In genomic region chr1:37036667-37037053, GRCh38 we compare ENCODE assay signal across 25 cellular contexts. TPM values are rescaled to one million over a fixed set of nuclear protein-coding genes. Genes with fewer than 3 reads are reported as not detected.
DNase-seq lines count a peak whose midpoint lies in the region; ATAC-seq, FAIRE-seq and TF ChIP-seq lines count a peak whose summit lies in the region.
"Had no signal": no experiment of that assay in that cellular context is flagged by ENCODE, and none has a peak within 500 bp of the region (broad histone marks: within the 10 kb centered on the region; RNA-seq: fewer than 3 reads in every experiment).

No MANE protein-coding gene starts in this region.

- peaks cover 64% of the 10 kb centered on the region for H3K4me1 Mint-ChIP-seq in neural progenitor cell

- H3K9ac ChIP-seq in H1 (replicated peaks in 1 of 4; ENCODE audit: extremely low read depth in 1 of 4, low read depth in 3 of 4, low read length in 3 of 4) = no peak overlapping the region
- no peak overlapping the region for H3K9ac ChIP-seq in neural progenitor cell

- H3K9me3 ChIP-seq in H1 (ENCODE audit: insufficient read depth in 2 of 2, low read depth in 1 of 2, low read length in 1 of 2) (no peaks in the 10 kb centered on the region; a peak in 1 of 4 replicates), neural progenitor cell (ENCODE audit: low read depth) (no peaks in the 10 kb centered on the region), spleen (no peaks in the 10 kb centered on the region)
- H3K9me3 ChIP-seq: ovary, vagina had no signal

- peaks cover 46% of the 10 kb centered on the region for H3F3A ChIP-seq in neural progenitor cell (ENCODE audit: low read depth)

- peak overlapping the region; percentile 86 for H3K18ac ChIP-seq in H1 (ENCODE audit: extremely low read depth, low read length)

- H2BK120ac ChIP-seq in H1 (replicated peaks; ENCODE audit: low read depth, low read length) = peak overlapping the region; percentile 31

- peak overlapping the region; percentile 93; the same call in 1 of the 2 replicates for H2BK12ac ChIP-seq in H1 (ENCODE audit: low read depth, low read length)

- peak overlapping the region; percentile 88; the same call in 1 of the 2 replicates for H2BK20ac ChIP-seq in H1 (ENCODE audit: low read length)

- no peak overlapping the region for H3K27ac Mint-ChIP-seq in neural progenitor cell

- H4K20me1 ChIP-seq in H1 (replicated peaks in 1 of 2; ENCODE audit: control insufficient read depth in 1 of 2, insufficient read depth in 2 of 2, low read length in 2 of 2) (peaks cover 2 to 4% of the 10 kb centered on the region in 2 experiments), neural progenitor cell (ENCODE audit: low read depth) (peaks cover 35% of the 10 kb centered on the region)

- 10% methylated on average over 13 of the region's 13 CpGs; no CpG with 5 or more reads in 1 of the 2 experiments for WGBS in H1 (ENCODE audit: extremely low coverage in 1 of 2, insufficient coverage in 1 of 2, insufficient read length in 1 of 2, insufficient replicate concordance in 2 of 2, low coverage in 1 of 2, low lambda C conversion rate in 2 of 2, missing lambda C conversion rate in 1 of 2), 2 experiments
- 12 to 23% (median 14%) methylated on average over 13 of the region's 13 CpGs for WGBS in spleen, 5 donors

- no peaks in the 10 kb centered on the region; a peak in 1 of 8 replicates for H3K36me3 ChIP-seq in H1 (ENCODE audit: control insufficient read depth in 2 of 4, insufficient read depth in 4 of 4, low read length in 3 of 4)
- H3K36me3 ChIP-seq in neural progenitor cell = no peaks in the 10 kb centered on the region
- no peaks in the 10 kb centered on the region for H3K36me3 ChIP-seq in spleen
- H3K36me3 ChIP-seq: cardiac muscle cell, ovary, vagina had no signal

- H4K91ac ChIP-seq in H1 (replicated peaks; ENCODE audit: insufficient read length, low read length) = peak overlapping the region; percentile 50

- peak overlapping the region; percentile 91; the same call in 1 of the 2 replicates for H2BK5ac ChIP-seq in H1 (ENCODE audit: low read depth, low read length)

- FAIRE-seq in H1 (lab: Jason Lieb, UNC) = no peak
- FAIRE-seq: A204.1, GM12878 had no signal

- no peak for TF ChIP-seq RAD21 in H1 (IDR thresholded peaks at IDR 0.05 in 1 of 2, conservative IDR thresholded peaks at IDR 0.05 in 1 of 2; ENCODE audit: low read depth in 2 of 2, low read length in 2 of 2)

- peak overlapping the region; percentile 98 for H2BK15ac ChIP-seq in H1 (ENCODE audit: low read length)

- no peaks in the 10 kb centered on the region for H3K79me1 ChIP-seq in H1 (ENCODE audit: low read depth, low read length)

- DNase-seq in NCI-H1417 (lab: John Stamatoyannopoulos, UW) (peak; percentile 36 to 52 (median 50)), NCI-H1417 treated with DMSO at 0.1 percent for 48 hours (lab: John Stamatoyannopoulos, UW) (no peak), NCI-H1092 (lab: John Stamatoyannopoulos, UW) (peak; percentile 52), H1 (ENCODE audit: low read depth in 1 of 2, low spot score in 2 of 2) (no peak), neural progenitor cell (ENCODE audit: low spot score) (peak; percentile 44), spleen (no peak), epidermal melanocyte (ENCODE audit: insufficient read length, low spot score) (no peak)
- DNase-seq: activated CD8-positive, alpha-beta memory T cell treated with anti-CD3 and anti-CD28 coated beads for 24 hours; activated naive CD4-positive, alpha-beta T cell treated with Interleukin-2 at 50 U/mL for 16 hours; activated T-cell treated with anti-CD3 and anti-CD28 coated beads, Interleukin-2, amount 50 U/mL, for 4 hours; amniotic stem cell; HCEC 1CT; mammary epithelial cell; naive thymus-derived CD4-positive, alpha-beta T cell; NCI-H146; ovary had no signal

- no peak overlapping the region for H3K56ac ChIP-seq in H1 (replicated peaks; ENCODE audit: insufficient read length, low read depth, low read length)

- TF ChIP-seq EP300 in H1 (IDR thresholded peaks at IDR 0.05; ENCODE audit: borderline replicate concordance in 1 of 2, low read depth in 2 of 2, low read length in 2 of 2) = no peak

- no peak overlapping the region for H3K14ac ChIP-seq in H1 (ENCODE audit: insufficient read length)

- H3K27ac ChIP-seq in H1 (ENCODE audit: low read depth, low read length) (no peak overlapping the region), neural progenitor cell (no peak overlapping the region), spleen (no peak overlapping the region)
- H3K27ac ChIP-seq: cardiac muscle cell, hepatocyte, ovary, vagina had no signal

- H4K8ac ChIP-seq in H1 (ENCODE audit: extremely low read depth, insufficient read depth, low read length) = peak overlapping the region; percentile 70

- TF ChIP-seq CTCF in H1 (IDR thresholded peaks at IDR 0.05; ENCODE audit: control extremely low read depth in 1 of 3, insufficient read depth in 1 of 3, low read depth in 1 of 3, low read length in 3 of 3) (no peak), neural progenitor cell (IDR thresholded peaks at IDR 0.05) (no peak), spleen (IDR thresholded peaks at IDR 0.05 in 8 of 11, conservative IDR thresholded peaks at IDR 0.05 in 3 of 11) (no peak)

- no peaks in the 10 kb centered on the region for H3K36me3 Mint-ChIP-seq in neural progenitor cell

- H3K4me1 ChIP-seq in H1 (replicated peaks in 1 of 4; ENCODE audit: control insufficient read depth in 3 of 4, insufficient read depth in 4 of 4, low read length in 3 of 4) = peaks cover 20 to 68% (median 48%) of the 10 kb centered on the region in 4 experiments
- H3K4me1 ChIP-seq in neural progenitor cell = peaks cover 78% of the 10 kb centered on the region
- peaks cover 16 to 48% (median 40%) of the 10 kb centered on the region in 6 donors for H3K4me1 ChIP-seq in spleen

- peak overlapping the region in 3 of 4 experiments; percentile 1 to 67 (median 5); a peak in 4 of 8 replicates for H3K4me3 ChIP-seq in H1 (ENCODE audit: extremely low read depth in 1 of 4, insufficient read depth in 2 of 4, low read depth in 3 of 4, low read length in 4 of 4)
- H3K4me3 ChIP-seq in neural progenitor cell = peak overlapping the region; percentile 56
- peak overlapping the region in 1 of 8 donors; percentile 12 for H3K4me3 ChIP-seq in spleen
- H3K4me3 ChIP-seq: cardiac muscle cell, GM12878, hepatocyte, ovary, vagina had no signal

- peaks cover 30 to 48% (median 42%) of the 10 kb centered on the region in 4 experiments for H3K27me3 ChIP-seq in H1 (replicated peaks in 1 of 4; ENCODE audit: control insufficient read depth in 3 of 4, extremely low read depth in 1 of 4, insufficient read depth in 3 of 4, low read length in 3 of 4)
- H3K27me3 ChIP-seq in neural progenitor cell = peaks cover 61% of the 10 kb centered on the region
- peaks cover 7 to 100% (median 91%) of the 10 kb centered on the region in 7 donors for H3K27me3 ChIP-seq in spleen (replicated peaks in 1 of 7)
- H3K27me3 ChIP-seq: ovary, vagina had no signal

- peaks cover 3% of the 10 kb centered on the region for H3K9me3 Mint-ChIP-seq in neural progenitor cell
- H3K9me3 Mint-ChIP-seq: activated T-cell treated with anti-CD3 and anti-CD28 coated beads, Interleukin-2, amount 50 U/mL, for 4 hours had no signal

- H3K4me2 ChIP-seq in H1 (ENCODE audit: insufficient read depth in 1 of 2, low read depth in 2 of 2, low read length in 2 of 2) (peak overlapping the region; percentile 96 to 97), neural progenitor cell (peak overlapping the region; percentile 88)
- H3K4me2 ChIP-seq: hepatocyte had no signal

- H3K23ac ChIP-seq in H1 (ENCODE audit: insufficient read length) = no peak overlapping the region

- no peak overlapping the region for H4K5ac ChIP-seq in H1 (ENCODE audit: insufficient read length, low read depth, low read length)

- peak overlapping the region; percentile 35 for H3K4ac ChIP-seq in H1 (replicated peaks; ENCODE audit: insufficient read length, low read depth, low read length)

- no peaks in the 10 kb centered on the region for H3K79me2 ChIP-seq in H1 (ENCODE audit: control insufficient read depth in 1 of 2, insufficient read depth in 2 of 2, low read length in 2 of 2)
- H3K79me2 ChIP-seq in neural progenitor cell (ENCODE audit: low read depth) = no peaks in the 10 kb centered on the region
- H3K79me2 ChIP-seq: hepatocyte had no signal

- POLR2A ChIA-PET in H1 (lab: Charles Lee; ENCODE audit: partially characterized antibody) = interaction anchor here (1.0 to 1.7 kb wide), 2 partner anchors 50 to 220 kb away, joined by 5 to 6 read pairs; no protein-coding TSS in a partner anchor

- CTCF ChIA-PET in H1 (lab: Charles Lee; ENCODE audit: partially characterized antibody) = interaction anchor here (0.5 to 2.3 kb wide), 16 partner anchors 7 to 463 kb away, joined by 3 to 11 read pairs (median 4); no protein-coding TSS in a partner anchor

- no peak overlapping the region for H2AFZ ChIP-seq in H1 (ENCODE audit: low read length)
- H2AFZ ChIP-seq in neural progenitor cell (replicated peaks) = no peak overlapping the region
- H2AFZ ChIP-seq: hepatocyte had no signal

- no peak for TF ChIP-seq POLR2A in H1 (IDR thresholded peaks at IDR 0.05; ENCODE audit: control extremely low read depth in 1 of 2, low read depth in 2 of 2, low read length in 2 of 2)
- TF ChIP-seq POLR2A in spleen (IDR thresholded peaks at IDR 0.05) = no peak

- H3K23me2 ChIP-seq in H1 (ENCODE audit: low read depth, low read length) = peaks cover 30% of the 10 kb centered on the region

- intact Hi-C loops in spleen (cut with DNase I; ENCODE audit: low total_unique reads) = loop anchor here (10.0 kb wide), 2 partner anchors 288 to 332 kb away; no protein-coding TSS in a partner anchor

- peaks cover 51% of the 10 kb centered on the region for H3K27me3 Mint-ChIP-seq in neural progenitor cell (ENCODE audit: insufficient read depth, low read depth)

- 0 out of 2 replicates have a peak overlapping the region, but pooled peaks have one; percentile 53 for H2AK5ac ChIP-seq in H1 (ENCODE audit: low read depth, low read length)

- no peak for ATAC-seq in activated CD4-positive, CD25-positive, alpha-beta regulatory T cell treated with anti-CD3 and anti-CD28 coated beads, Interleukin-2, amount 50 U/mL, for 24 hours
- ATAC-seq: naive thymus-derived CD4-positive, alpha-beta T cell; sciatic nerve had no signal

- no peak overlapping the region for H3K4me3 Mint-ChIP-seq in neural progenitor cell
- H3K4me3 Mint-ChIP-seq: activated T-cell treated with anti-CD3 and anti-CD28 coated beads, Interleukin-2, amount 50 U/mL, for 4 hours; naive thymus-derived CD4-positive, alpha-beta T cell had no signal

RNA-seq across cellular contexts. Expression of gene GRIK3, which starts 2.3 kb away (rescaled TPM):
- total RNA-seq in H1 (2021; fragmentation: NEBNext Ultra II Directional; extraction: Animal tissue kit (Norgen Biotek cat#: 25700)) = 3.4 and 3.7 TPM in 2 replicates
- polyA plus RNA-seq in H1 (2011; rRNA removed) (2.1 and 2.5 TPM in 2 replicates), spleen (under 1 TPM; 0.09 to 0.74 (median 0.11) TPM)
- polyA plus RNA-seq in H1 (2011; cell fraction: cytosol; rRNA removed) = 1.9 TPM
- 3.8 TPM for polyA plus RNA-seq in H1 (2011; cell fraction: nucleus; rRNA removed)
- polyA plus RNA-seq in H1 (2012, experiment 1 of 2) = 1.5 to 1.9 TPM (median 1.8 TPM) in 4 replicates
- 0.63 TPM for polyA plus RNA-seq in H1 (2012, experiment 2 of 2)
- polyA plus RNA-seq in H1 (2013, experiment 1 of 2) = 2.3 TPM
- 2.1 TPM for polyA plus RNA-seq in H1 (2013, experiment 2 of 2)
- 7.3 and 7.4 TPM in 2 replicates for polyA minus RNA-seq in H1 (2011; rRNA and poly(A)+ RNA removed)
- 1.8 TPM for polyA minus RNA-seq in H1 (2011; cell fraction: cytosol; rRNA and poly(A)+ RNA removed)
- polyA minus RNA-seq in H1 (2011; cell fraction: nucleus; rRNA and poly(A)+ RNA removed) = 2.9 TPM
- total RNA-seq in neural progenitor cell (ENCODE audit: low replicate concordance) (1.7 and 3.0 TPM in 2 replicates), spleen (under 1 TPM; 0.09 to 0.57 (median 0.20) TPM)
- total RNA-seq: activated T-cell treated with anti-CD3 and anti-CD28 coated beads, Interleukin-2, amount 50 U/mL, for 4 hours; GM12878; M059J; mammary epithelial cell; naive thymus-derived CD4-positive, alpha-beta T cell; NCI-H460 had no signal
- polyA plus RNA-seq: cardiac muscle cell; GM12878; hepatocyte; mammary epithelial cell; naive thymus-derived CD4-positive, alpha-beta T cell had no signal

Comparison
In these comparisons a context has a peak if more than half of its experiments do, and no peak if none do; other contexts are left out.
1. DNase-seq: peak in NCI-H1417 (3 of 3), NCI-H1092 (single experiment) and neural progenitor cell (single experiment); none in NCI-H1417 treated with DMSO at 0.1 percent for 48 hours (single experiment), H1 (0 of 2), spleen (single experiment) and epidermal melanocyte (single experiment).